2 cellular contexts compared by ENCODE assay signal in the genomic region with DNA sequence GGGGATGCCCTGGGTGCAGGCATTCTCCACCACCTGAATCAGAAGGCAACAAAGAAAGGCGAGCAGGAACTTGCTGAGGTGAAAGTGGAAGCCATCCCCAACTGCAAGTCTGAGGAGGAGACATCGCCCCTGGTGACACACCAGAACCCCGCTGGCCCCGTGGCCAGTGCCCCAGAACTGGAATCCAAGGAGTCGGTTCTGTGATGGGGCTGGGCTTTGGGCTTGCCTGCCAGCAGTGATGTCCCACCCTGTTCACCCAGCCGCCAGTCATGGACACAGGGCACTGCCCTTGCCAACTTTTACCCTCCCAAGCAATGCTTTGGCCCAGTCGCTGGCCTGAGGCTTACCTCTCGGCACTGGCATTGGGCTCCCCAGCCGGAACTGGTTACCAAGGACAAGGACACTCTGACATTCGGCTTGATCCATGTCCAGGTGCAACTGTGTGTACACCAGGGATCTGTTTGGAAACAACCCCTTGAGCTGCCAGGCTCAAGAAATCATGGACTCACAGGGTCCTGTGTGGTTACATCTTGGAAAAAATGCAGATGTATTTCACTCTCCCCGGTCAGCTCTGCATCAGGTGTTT.
TF ChIP-seq lines count a peak whose summit lies in the region.

No MANE protein-coding gene starts in this region.

TF ChIP-seq in HepG2, 621 proteins besides CTCF, POLR2A, EP300 and RAD21:
- TF ChIP-seq PTBP1 (IDR thresholded peaks at IDR 0.05; ENCODE audit: low read depth, low read length, poor library complexity, severe bottlenecking) (no peak), FOXJ3 (CRISPR knock-in tag; IDR thresholded peaks at IDR 0.05; ENCODE audit: borderline replicate concordance) (no peak), HINFP (CRISPR knock-in tag; IDR thresholded peaks at IDR 0.05; ENCODE audit: low read depth) (no peak), ZNF576 (CRISPR knock-in tag; IDR thresholded peaks at IDR 0.05) (no peak), ZNF101 (CRISPR knock-in tag; IDR thresholded peaks at IDR 0.05; ENCODE audit: borderline replicate concordance, low read depth) (no peak), ZBTB42 (CRISPR knock-in tag; IDR thresholded peaks at IDR 0.05) (no peak), AGO2 (optimal IDR thresholded peaks at IDR 0.05; ENCODE audit: low read depth, low read length) (peak; percentile 69), ZNF616 (CRISPR knock-in tag; IDR thresholded peaks at IDR 0.05; ENCODE audit: low read depth) (no peak)

TF ChIP-seq in WTC11, 78 proteins besides CTCF, POLR2A, EP300 and RAD21:
- no peak for TF ChIP-seq FOXJ3 (CRISPR knock-in tag; IDR thresholded peaks at IDR 0.05; ENCODE audit: borderline replicate concordance)
- no peak for TF ChIP-seq GRHL2 (CRISPR knock-in tag; IDR thresholded peaks at IDR 0.05; ENCODE audit: insufficient replicate concordance, severe bottlenecking)
- TF ChIP-seq ATF2 (CRISPR knock-in tag; IDR thresholded peaks at IDR 0.05; ENCODE audit: borderline replicate concordance, low read depth) = no peak
- TF ChIP-seq, protein P1, sequence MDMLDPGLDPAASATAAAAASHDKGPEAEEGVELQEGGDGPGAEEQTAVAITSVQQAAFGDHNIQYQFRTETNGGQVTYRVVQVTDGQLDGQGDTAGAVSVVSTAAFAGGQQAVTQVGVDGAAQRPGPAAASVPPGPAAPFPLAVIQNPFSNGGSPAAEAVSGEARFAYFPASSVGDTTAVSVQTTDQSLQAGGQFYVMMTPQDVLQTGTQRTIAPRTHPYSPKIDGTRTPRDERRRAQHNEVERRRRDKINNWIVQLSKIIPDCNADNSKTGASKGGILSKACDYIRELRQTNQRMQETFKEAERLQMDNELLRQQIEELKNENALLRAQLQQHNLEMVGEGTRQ (CRISPR knock-in tag; IDR thresholded peaks at IDR 0.05) = no peak
- TF ChIP-seq ZNF219 (CRISPR knock-in tag; IDR thresholded peaks at IDR 0.05; ENCODE audit: borderline replicate concordance) = no peak
- TF ChIP-seq FOXP4 (CRISPR knock-in tag; IDR thresholded peaks at IDR 0.05) = no peak
- TF ChIP-seq, protein P2, sequence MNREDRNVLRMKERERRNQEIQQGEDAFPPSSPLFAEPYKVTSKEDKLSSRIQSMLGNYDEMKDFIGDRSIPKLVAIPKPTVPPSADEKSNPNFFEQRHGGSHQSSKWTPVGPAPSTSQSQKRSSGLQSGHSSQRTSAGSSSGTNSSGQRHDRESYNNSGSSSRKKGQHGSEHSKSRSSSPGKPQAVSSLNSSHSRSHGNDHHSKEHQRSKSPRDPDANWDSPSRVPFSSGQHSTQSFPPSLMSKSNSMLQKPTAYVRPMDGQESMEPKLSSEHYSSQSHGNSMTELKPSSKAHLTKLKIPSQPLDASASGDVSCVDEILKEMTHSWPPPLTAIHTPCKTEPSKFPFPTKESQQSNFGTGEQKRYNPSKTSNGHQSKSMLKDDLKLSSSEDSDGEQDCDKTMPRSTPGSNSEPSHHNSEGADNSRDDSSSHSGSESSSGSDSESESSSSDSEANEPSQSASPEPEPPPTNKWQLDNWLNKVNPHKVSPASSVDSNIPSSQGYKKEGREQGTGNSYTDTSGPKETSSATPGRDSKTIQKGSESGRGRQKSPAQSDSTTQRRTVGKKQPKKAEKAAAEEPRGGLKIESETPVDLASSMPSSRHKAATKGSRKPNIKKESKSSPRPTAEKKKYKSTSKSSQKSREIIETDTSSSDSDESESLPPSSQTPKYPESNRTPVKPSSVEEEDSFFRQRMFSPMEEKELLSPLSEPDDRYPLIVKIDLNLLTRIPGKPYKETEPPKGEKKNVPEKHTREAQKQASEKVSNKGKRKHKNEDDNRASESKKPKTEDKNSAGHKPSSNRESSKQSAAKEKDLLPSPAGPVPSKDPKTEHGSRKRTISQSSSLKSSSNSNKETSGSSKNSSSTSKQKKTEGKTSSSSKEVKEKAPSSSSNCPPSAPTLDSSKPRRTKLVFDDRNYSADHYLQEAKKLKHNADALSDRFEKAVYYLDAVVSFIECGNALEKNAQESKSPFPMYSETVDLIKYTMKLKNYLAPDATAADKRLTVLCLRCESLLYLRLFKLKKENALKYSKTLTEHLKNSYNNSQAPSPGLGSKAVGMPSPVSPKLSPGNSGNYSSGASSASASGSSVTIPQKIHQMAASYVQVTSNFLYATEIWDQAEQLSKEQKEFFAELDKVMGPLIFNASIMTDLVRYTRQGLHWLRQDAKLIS (CRISPR knock-in tag; IDR thresholded peaks at IDR 0.05; ENCODE audit: borderline replicate concordance) = no peak
- TF ChIP-seq TEAD4 (CRISPR knock-in tag; IDR thresholded peaks at IDR 0.05) = no peak
- no peak for TF ChIP-seq ZNF425 (CRISPR knock-in tag; conservative IDR thresholded peaks at IDR 0.05)
- no peak for TF ChIP-seq SP1 (CRISPR knock-in tag; conservative IDR thresholded peaks at IDR 0.05)
- TF ChIP-seq, protein P3, sequence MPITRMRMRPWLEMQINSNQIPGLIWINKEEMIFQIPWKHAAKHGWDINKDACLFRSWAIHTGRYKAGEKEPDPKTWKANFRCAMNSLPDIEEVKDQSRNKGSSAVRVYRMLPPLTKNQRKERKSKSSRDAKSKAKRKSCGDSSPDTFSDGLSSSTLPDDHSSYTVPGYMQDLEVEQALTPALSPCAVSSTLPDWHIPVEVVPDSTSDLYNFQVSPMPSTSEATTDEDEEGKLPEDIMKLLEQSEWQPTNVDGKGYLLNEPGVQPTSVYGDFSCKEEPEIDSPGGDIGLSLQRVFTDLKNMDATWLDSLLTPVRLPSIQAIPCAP (CRISPR knock-in tag; IDR thresholded peaks at IDR 0.05) = no peak
- no peak for TF ChIP-seq CDX4 (CRISPR knock-in tag; IDR thresholded peaks at IDR 0.05; ENCODE audit: borderline replicate concordance)
- TF ChIP-seq IRF2 (CRISPR knock-in tag; IDR thresholded peaks at IDR 0.05; ENCODE audit: borderline replicate concordance, low read depth) = no peak
- TF ChIP-seq, protein P4, sequence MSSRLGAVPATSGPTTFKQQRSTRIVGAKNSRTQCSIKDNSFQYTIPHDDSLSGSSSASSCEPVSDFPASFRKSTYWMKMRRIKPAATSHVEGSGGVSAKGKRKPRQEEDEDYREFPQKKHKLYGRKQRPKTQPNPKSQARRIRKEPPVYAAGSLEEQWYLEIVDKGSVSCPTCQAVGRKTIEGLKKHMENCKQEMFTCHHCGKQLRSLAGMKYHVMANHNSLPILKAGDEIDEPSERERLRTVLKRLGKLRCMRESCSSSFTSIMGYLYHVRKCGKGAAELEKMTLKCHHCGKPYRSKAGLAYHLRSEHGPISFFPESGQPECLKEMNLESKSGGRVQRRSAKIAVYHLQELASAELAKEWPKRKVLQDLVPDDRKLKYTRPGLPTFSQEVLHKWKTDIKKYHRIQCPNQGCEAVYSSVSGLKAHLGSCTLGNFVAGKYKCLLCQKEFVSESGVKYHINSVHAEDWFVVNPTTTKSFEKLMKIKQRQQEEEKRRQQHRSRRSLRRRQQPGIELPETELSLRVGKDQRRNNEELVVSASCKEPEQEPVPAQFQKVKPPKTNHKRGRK (CRISPR knock-in tag; IDR thresholded peaks at IDR 0.05; ENCODE audit: borderline replicate concordance) = no peak
- no peak for TF ChIP-seq ZNF416 (CRISPR knock-in tag; IDR thresholded peaks at IDR 0.05)
- no peak for TF ChIP-seq NR2C2 (CRISPR knock-in tag; IDR thresholded peaks at IDR 0.05)
- TF ChIP-seq, protein P5, sequence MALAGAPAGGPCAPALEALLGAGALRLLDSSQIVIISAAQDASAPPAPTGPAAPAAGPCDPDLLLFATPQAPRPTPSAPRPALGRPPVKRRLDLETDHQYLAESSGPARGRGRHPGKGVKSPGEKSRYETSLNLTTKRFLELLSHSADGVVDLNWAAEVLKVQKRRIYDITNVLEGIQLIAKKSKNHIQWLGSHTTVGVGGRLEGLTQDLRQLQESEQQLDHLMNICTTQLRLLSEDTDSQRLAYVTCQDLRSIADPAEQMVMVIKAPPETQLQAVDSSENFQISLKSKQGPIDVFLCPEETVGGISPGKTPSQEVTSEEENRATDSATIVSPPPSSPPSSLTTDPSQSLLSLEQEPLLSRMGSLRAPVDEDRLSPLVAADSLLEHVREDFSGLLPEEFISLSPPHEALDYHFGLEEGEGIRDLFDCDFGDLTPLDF (CRISPR knock-in tag; IDR thresholded peaks at IDR 0.05) = no peak
- TF ChIP-seq NFATC4 (CRISPR knock-in tag; IDR thresholded peaks at IDR 0.05) = no peak
- no peak for TF ChIP-seq JUN (CRISPR knock-in tag; IDR thresholded peaks at IDR 0.05)
